ENCODE assay signal across 8 cellular contexts in the genomic region with DNA sequence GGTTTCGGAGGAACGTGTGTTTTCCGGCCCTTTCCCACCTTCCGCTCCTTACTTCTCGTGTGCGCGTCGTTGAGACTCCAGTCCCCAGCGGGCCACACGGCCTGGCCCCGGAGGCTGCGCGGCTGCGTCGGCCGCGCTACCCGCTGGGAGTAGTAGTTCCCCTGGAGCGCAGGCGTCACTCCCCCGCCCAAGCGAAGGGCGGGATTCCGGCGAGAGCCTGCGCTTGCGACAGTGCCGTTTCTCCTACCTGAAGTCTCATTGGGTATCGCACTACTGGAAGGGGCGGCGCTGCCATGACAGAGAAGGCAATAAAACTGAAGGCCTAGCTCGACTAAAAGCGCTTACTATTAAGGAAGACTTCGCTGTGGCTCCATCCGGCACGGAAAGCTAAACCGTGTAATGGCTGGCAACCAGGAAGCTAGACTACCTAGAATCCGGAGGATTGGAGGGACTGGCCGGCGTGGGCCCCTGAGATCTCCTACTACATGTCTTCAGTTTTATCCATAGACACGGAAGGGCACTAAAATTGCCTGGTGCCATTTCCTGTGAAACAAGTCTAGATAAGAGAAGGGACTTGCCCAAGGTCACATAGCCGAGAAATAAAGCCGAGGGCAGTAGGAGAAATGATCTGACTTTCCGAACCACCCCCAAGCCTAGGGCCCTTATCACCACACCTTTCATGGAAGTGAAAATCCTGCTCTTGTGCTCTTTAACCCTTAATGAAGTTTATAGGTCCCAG. TPM values are rescaled to one million over a fixed set of nuclear protein-coding genes. Genes with fewer than 3 reads are reported as not detected.
A peak's percentile ranks its signal among the peaks of the same experiment; 100 is the strongest.
DNase-seq lines count a peak whose midpoint lies in the region; ATAC-seq and TF ChIP-seq lines count a peak whose summit lies in the region.

No MANE protein-coding gene starts in this region.

- H3K9me3 ChIP-seq in aorta (ENCODE audit: control insufficient read depth, low read length) = no peaks in the 10 kb centered on the region

- H3K4me3 ChIP-seq in astrocyte of the cerebellum (ENCODE audit: low read depth, low read length) (peak overlapping the region; percentile 99), aorta (ENCODE audit: low read length in 2 of 2) (peak overlapping the region; percentile 93 to 98)

- DNase-seq in NCI-H2029 (lab: John Stamatoyannopoulos, UW) = peak; percentile 100
- peak; percentile 90 for DNase-seq in T-helper 9 cell
- peak; percentile 94 for DNase-seq in astrocyte of the cerebellum (ENCODE audit: low read depth)
- DNase-seq in hepatic stellate cell (ENCODE audit: low spot score) = peak; percentile 96
- DNase-seq in putamen (ENCODE audit: low spot score) = peak; percentile 99
- peak; percentile 98 to 99 for DNase-seq in aorta

- WGBS in aorta, 2 donors = 0 to 1% methylated on average over 44 of the region's 44 CpGs

- H3K4me1 ChIP-seq in aorta (ENCODE audit: control insufficient read depth in 1 of 2, insufficient read depth in 2 of 2, low read length in 2 of 2) = peaks cover 2 to 3% of the 10 kb centered on the region in 2 donors

- ATAC-seq in GM18508 (IDR thresholded peaks at IDR 0.05; ENCODE audit: insufficient read depth, unreplicated experiment) (peak; percentile 49), HG02981 (IDR thresholded peaks at IDR 0.05; ENCODE audit: unreplicated experiment) (peak; percentile 83), aorta (ENCODE audit: low FRiP score) (peak; percentile 98)

- in situ Hi-C loops in astrocyte of the cerebellum (cut with HindIII; ENCODE audit: low sequenced_read_pairs) = no loop called here

- no peaks in the 10 kb centered on the region for H3K36me3 ChIP-seq in aorta (ENCODE audit: control insufficient read depth in 1 of 2, insufficient read depth in 2 of 2, low read length in 1 of 2)

- peak overlapping the region; percentile 99 to 100 for H3K27ac ChIP-seq in aorta (ENCODE audit: low read depth in 1 of 2, low read length in 2 of 2)

- no peaks in the 10 kb centered on the region for H3K27me3 ChIP-seq in aorta (ENCODE audit: control insufficient read depth in 1 of 2, insufficient read depth in 2 of 2, low read length in 1 of 2)

- no peak for TF ChIP-seq CTCF in astrocyte of the cerebellum (IDR thresholded peaks at IDR 0.05; ENCODE audit: low read depth, low read length, missing control alignments)

- intact Hi-C loops in aorta (cut with DNase I) = loop anchor here (1.0 to 10.0 kb wide), 3 partner anchors 103 to 198 kb away; a partner anchor contains a TSS

RNA-seq across cellular contexts. Expression of a gene that starts 0.8 kb away (rescaled TPM):
- 10 to 100 TPM; 10.4 to 15.0 TPM for total RNA-seq in aorta
- polyA plus RNA-seq in aorta = 10 to 100 TPM; 16.3 to 18.9 TPM

RNA-seq across cellular contexts. Expression of a gene that starts 0.8 kb away (rescaled TPM):
- 100 to 1,000 TPM; 104 to 113 TPM for total RNA-seq in aorta
- 10 to 100 TPM; 39.2 to 45.2 TPM for polyA plus RNA-seq in aorta

Comparison
In these comparisons a context has a peak if more than half of its experiments do, and no peak if none do; other contexts are left out.
1. Peak in every context shown above with its lines: DNase-seq, ATAC-seq, H3K4me3 ChIP-seq and H3K27ac ChIP-seq.